ENCODE assay signal across 11 cellular contexts in genomic region chr17:4715071-4715749, GRCh38. TPM values are rescaled to one million over a fixed set of nuclear protein-coding genes. Genes with fewer than 3 reads are reported as not detected.
DNase-seq lines count a peak whose midpoint lies in the region; ATAC-seq and TF ChIP-seq lines count a peak whose summit lies in the region.
"Had no signal": no experiment of that assay in that cellular context is flagged by ENCODE, and none has a peak within 500 bp of the region (broad histone marks: within the 10 kb centered on the region; RNA-seq: fewer than 3 reads in every experiment).

No MANE protein-coding gene starts in this region.

- H3K4me1 Mint-ChIP-seq in T-helper 1 cell treated with Interleukin-12 subunit alpha and Interleukin-12 subunit beta and Interleukin-4 antibody, amounts not matched to agents 30 μg/mL and 1 μg/mL, for 36 hours (ENCODE audit: low read depth), result peaks cover 51% of the 10 kb centered on the region

- H3K9ac ChIP-seq in mammary epithelial cell (ENCODE audit: insufficient read depth, low read length), result no peak overlapping the region
- H3K9ac ChIP-seq: parathyroid adenoma had no signal

- no TSS peak for BruUV-seq in mammary epithelial cell (replicated peaks; lab: Mats Ljungman, UMichigan)

- H3K36me3 Mint-ChIP-seq in T-helper 1 cell treated with Interleukin-12 subunit alpha and Interleukin-12 subunit beta and Interleukin-4 antibody, amounts not matched to agents 30 μg/mL and 1 μg/mL, for 36 hours (ENCODE audit: low read depth), result peaks cover 35% of the 10 kb centered on the region

- ATAC-seq in heart left ventricle (no peak), SK-N-SH treated with all-trans-retinoic acid at 6 μM for 48 hours (no peak)

- dilution Hi-C loops in mammary epithelial cell (cut with HindIII; ENCODE audit: low sequenced_read_pairs), result no loop called here

- intact Hi-C loops in mammary epithelial cell (cut with micrococcal nuclease) (no loop called here), heart left ventricle (cut with DNase I) (no loop called here)

- CTCF ChIA-PET in mammary epithelial cell (lab: Charles Lee; ENCODE audit: low non-redundant PET), result no interaction called here

- H3K36me3 ChIP-seq in mammary epithelial cell (ENCODE audit: insufficient read depth, low read length), result no peaks in the 10 kb centered on the region
- peaks cover 0 to 47% (median 8%) of the 10 kb centered on the region in 9 donors for H3K36me3 ChIP-seq in heart left ventricle

- H3K9me3 ChIP-seq in mammary epithelial cell (replicated peaks; ENCODE audit: insufficient read depth, low read length) (no peaks in the 10 kb centered on the region), heart left ventricle (no peaks in the 10 kb centered on the region)

- no peak overlapping the region for H3K4me2 ChIP-seq in mammary epithelial cell (ENCODE audit: insufficient read depth, low read depth, low read length)

- WGBS in mammary epithelial cell (ENCODE audit: low coverage, missing lambda C conversion rate), result 79% methylated on average over 7 of the region's 11 CpGs
- 67 to 79% (median 73%) methylated on average over 8 to 11 of the region's 11 CpGs for WGBS in heart left ventricle, 4 donors

- peak overlapping the region in 15 of 21 experiments; percentile 40 to 90 (median 68) for H3K27ac ChIP-seq in skin epidermis
- H3K27ac ChIP-seq in mammary epithelial cell (ENCODE audit: insufficient read depth, low read depth, low read length), result no peak overlapping the region
- H3K27ac ChIP-seq in heart left ventricle, result peak overlapping the region in 1 of 12 donors; percentile 77
- H3K27ac ChIP-seq: parathyroid adenoma had no signal

- peaks cover 5% of the 10 kb centered on the region for H3K79me2 ChIP-seq in mammary epithelial cell (ENCODE audit: insufficient read depth, low read length)
- H3K79me2 ChIP-seq: parathyroid adenoma had no signal

- TF ChIP-seq POLR2A in heart left ventricle (IDR thresholded peaks at IDR 0.05), result no peak

- H3K9me3 Mint-ChIP-seq in T-helper 1 cell treated with Interleukin-12 subunit alpha and Interleukin-12 subunit beta and Interleukin-4 antibody, amounts not matched to agents 30 μg/mL and 1 μg/mL, for 36 hours, result no peaks in the 10 kb centered on the region
- H3K9me3 Mint-ChIP-seq: HFFc6 had no signal

- H3K27me3 ChIP-seq in mammary epithelial cell (ENCODE audit: insufficient read depth, low read length) (no peaks in the 10 kb centered on the region), heart left ventricle (no peaks in the 10 kb centered on the region)

- peak; percentile 39 for DNase-seq in GM10266 (ENCODE audit: extremely low spot score)
- peak; percentile 68 for DNase-seq in activated gamma-delta T cell treated with Interleukin-2 at 50 U/mL for 16 hours
- DNase-seq in SKM-1 treated with dmso at 0.1 percent for 144 hours (lab: John Stamatoyannopoulos, UW; ENCODE audit: unreplicated experiment), result no peak
- no peak for DNase-seq in mammary epithelial cell
- DNase-seq in heart left ventricle, result no peak
- DNase-seq: HFFc6, NCI-H1694 had no signal

- H3K4me3 Mint-ChIP-seq in T-helper 1 cell treated with Interleukin-12 subunit alpha and Interleukin-12 subunit beta and Interleukin-4 antibody, amounts not matched to agents 30 μg/mL and 1 μg/mL, for 36 hours, result peak overlapping the region; percentile 84
- H3K4me3 Mint-ChIP-seq: HFFc6 had no signal

- H2AFZ ChIP-seq in mammary epithelial cell (ENCODE audit: low read depth, low read length), result no peak overlapping the region
- H2AFZ ChIP-seq: parathyroid adenoma had no signal

- H3K27me3 Mint-ChIP-seq in T-helper 1 cell treated with Interleukin-12 subunit alpha and Interleukin-12 subunit beta and Interleukin-4 antibody, amounts not matched to agents 30 μg/mL and 1 μg/mL, for 36 hours (ENCODE audit: low read depth), result no peaks in the 10 kb centered on the region

- H3K27ac Mint-ChIP-seq in T-helper 1 cell treated with Interleukin-12 subunit alpha and Interleukin-12 subunit beta and Interleukin-4 antibody, amounts not matched to agents 30 μg/mL and 1 μg/mL, for 36 hours, result peak overlapping the region; percentile 94
- H3K27ac Mint-ChIP-seq: HFFc6 had no signal

- no peaks in the 10 kb centered on the region for H4K20me1 ChIP-seq in mammary epithelial cell (ENCODE audit: insufficient read depth, low read length)

- in situ Hi-C loops in mammary epithelial cell (cut with MboI; ENCODE audit: low sequenced_read_pairs in 2 of 2), result no loop called here

- H3K4me1 ChIP-seq in mammary epithelial cell (ENCODE audit: insufficient read depth, low read length) (peaks cover 9% of the 10 kb centered on the region), heart left ventricle (peaks cover 0 to 36% (median 10%) of the 10 kb centered on the region in 12 donors)

- H3K4me3 ChIP-seq in skin epidermis, result no peak overlapping the region
- no peak overlapping the region for H3K4me3 ChIP-seq in mammary epithelial cell (replicated peaks in 1 of 3; ENCODE audit: insufficient read depth in 1 of 3, low read depth in 2 of 3, low read length in 3 of 3)
- H3K4me3 ChIP-seq in heart left ventricle, result peak overlapping the region in 1 of 12 donors; percentile 39

- TF ChIP-seq CTCF in GM10266 (IDR thresholded peaks at IDR 0.05; ENCODE audit: control insufficient read depth, insufficient read depth, low read depth, missing control alignments), result no peak
- no peak for TF ChIP-seq CTCF in mammary epithelial cell (conservative IDR thresholded peaks at IDR 0.05 in 1 of 2, IDR thresholded peaks at IDR 0.05 in 1 of 2; ENCODE audit: extremely low read depth in 1 of 2, insufficient read depth in 1 of 2, low read depth in 1 of 2, low read length in 2 of 2)
- TF ChIP-seq CTCF in heart left ventricle (IDR thresholded peaks at IDR 0.05), result no peak

TF ChIP-seq in SK-N-SH treated with all-trans-retinoic acid at 6 μM for 48 hours, 23 proteins besides CTCF, POLR2A, EP300 and RAD21:
- TF ChIP-seq ZNF70 (CRISPR knock-in tag; IDR thresholded peaks at IDR 0.05) (no peak), ARNTL (CRISPR knock-in tag; IDR thresholded peaks at IDR 0.05; ENCODE audit: borderline replicate concordance, low read depth) (no peak), ISL1 (CRISPR knock-in tag; IDR thresholded peaks at IDR 0.05) (no peak)

RNA-seq across cellular contexts. Expression of gene ARRB2, which starts 4.8 kb away (rescaled TPM):
- total RNA-seq in mammary epithelial cell, result 10 to 100 TPM in 1 of 2 donors, 1 to 10 TPM in 1; 3.5 to 14.4 TPM
- 14.6 TPM for polyA plus RNA-seq in mammary epithelial cell
- 23.4 TPM for polyA minus RNA-seq in mammary epithelial cell
- total RNA-seq in heart left ventricle, result 10 to 100 TPM; 10.9 to 87.6 (median 23.0) TPM
- 10 to 100 TPM; 17.1 to 24.8 TPM for polyA plus RNA-seq in heart left ventricle

RNA-seq across cellular contexts. Expression of gene PELP1, which starts 11.3 kb away (rescaled TPM):
- 10 to 100 TPM; 29.0 to 56.6 TPM for total RNA-seq in mammary epithelial cell
- 19.1 TPM for polyA plus RNA-seq in mammary epithelial cell
- 94.6 TPM for polyA minus RNA-seq in mammary epithelial cell
- total RNA-seq in heart left ventricle, result 10 to 100 TPM; 19.0 to 42.6 (median 34.5) TPM
- polyA plus RNA-seq in heart left ventricle, result 10 to 100 TPM; 20.4 to 28.0 TPM

RNA-seq across cellular contexts. Expression of gene MED11, which starts 16.0 kb away (rescaled TPM):
- total RNA-seq in mammary epithelial cell, result 10 to 100 TPM; 12.7 to 16.4 TPM
- polyA plus RNA-seq in mammary epithelial cell, result 53.3 TPM
- 24.2 TPM for polyA minus RNA-seq in mammary epithelial cell
- total RNA-seq in heart left ventricle, result 10 to 100 TPM; 11.5 to 30.3 (median 18.8) TPM
- 10 to 100 TPM; 23.3 to 49.6 TPM for polyA plus RNA-seq in heart left ventricle

RNA-seq across cellular contexts. Expression of gene ZMYND15, which starts 24.4 kb away (rescaled TPM):
- total RNA-seq in mammary epithelial cell, result under 1 TPM; 0.33 to 0.52 TPM
- polyA plus RNA-seq in mammary epithelial cell, result 0.24 TPM
- not detected for polyA minus RNA-seq in mammary epithelial cell
- total RNA-seq in heart left ventricle, result 1 to 10 TPM in 2 of 9 donors, under 1 TPM in 4, not detected in 3; 0.27 to 2.9 (median 0.44) TPM
- polyA plus RNA-seq in heart left ventricle, result under 1 TPM; 0.14 to 0.30 TPM
- total RNA-seq: HFFc6 had no signal

RNA-seq across cellular contexts. Expression of gene CXCL16, which starts 24.5 kb away (rescaled TPM):
- total RNA-seq in mammary epithelial cell, result 10 to 100 TPM; 12.7 to 20.2 TPM
- polyA plus RNA-seq in mammary epithelial cell, result 13.1 TPM
- polyA minus RNA-seq in mammary epithelial cell, result 57.9 TPM
- 10 to 100 TPM in 2 of 9 donors, 1 to 10 TPM in 7; 1.6 to 42.5 (median 4.5) TPM for total RNA-seq in heart left ventricle
- 1 to 10 TPM; 1.3 to 3.7 TPM for polyA plus RNA-seq in heart left ventricle

Comparison
In these comparisons a context has a peak if more than half of its experiments do, and no peak if none do; other contexts are left out.
1. DNase-seq: peak in GM10266 (single experiment) and activated gamma-delta T cell treated with Interleukin-2 at 50 U/mL for 16 hours (single experiment); none in SKM-1 treated with dmso at 0.1 percent for 144 hours (single experiment), mammary epithelial cell (single experiment) and heart left ventricle (0 of 5).